ENCODE assay signal across 22 cellular contexts in genomic region chr9:94855919-94856318, GRCh38.
DNase-seq lines count a peak whose midpoint lies in the region; ATAC-seq, FAIRE-seq and TF ChIP-seq lines count a peak whose summit lies in the region.
"Had no signal": no experiment of that assay in that cellular context is flagged by ENCODE, and none has a peak within 500 bp of the region (broad histone marks: within the 10 kb centered on the region; RNA-seq: fewer than 3 reads in every experiment).

No MANE protein-coding gene starts in this region.

- no peak overlapping the region for H4K12ac ChIP-seq in trophoblast cell (ENCODE audit: low read depth, low read length)

- H3K4me3 ChIP-seq in bronchial epithelial cell (ENCODE audit: low read depth, low read length) (no peak overlapping the region), trophoblast cell (ENCODE audit: low read depth, low read length) (no peak overlapping the region)
- H3K4me3 ChIP-seq: BLaER1, SJSA1 had no signal

- no peak overlapping the region for H3K9ac ChIP-seq in trophoblast cell (ENCODE audit: low read length)
- H3K9ac ChIP-seq: BLaER1 had no signal

- no peak overlapping the region for H3K18ac ChIP-seq in trophoblast cell (ENCODE audit: low read length)

- H4K91ac ChIP-seq in trophoblast cell (ENCODE audit: low read depth, low read length), result no peak overlapping the region

- H2BK12ac ChIP-seq in trophoblast cell (ENCODE audit: low read length), result no peak overlapping the region

- no peak overlapping the region for H2BK5ac ChIP-seq in trophoblast cell (ENCODE audit: low read depth, low read length, poor library complexity)

- H3K4me1 ChIP-seq in trophoblast cell (ENCODE audit: control insufficient read depth in 1 of 2, insufficient read depth in 2 of 2, low read length in 2 of 2), result peaks cover 3 to 5% of the 10 kb centered on the region in 2 experiments

- no peak overlapping the region for H3K27ac ChIP-seq in trophoblast cell (ENCODE audit: low read depth, low read length)
- H3K27ac ChIP-seq: BLaER1, SJSA1 had no signal

- ATAC-seq in GM18519 (IDR thresholded peaks at IDR 0.05; ENCODE audit: low FRiP score, unreplicated experiment) (no peak), GM19463 (IDR thresholded peaks at IDR 0.05; ENCODE audit: unreplicated experiment) (no peak)

- H3K4me2 ChIP-seq in trophoblast cell (ENCODE audit: low read length), result no peak overlapping the region
- H3K4me2 ChIP-seq: BLaER1 had no signal

- no peaks in the 10 kb centered on the region for H3K79me2 ChIP-seq in trophoblast cell (ENCODE audit: control insufficient read depth, insufficient read depth, low read length, poor library complexity)

- no peak overlapping the region for H3K23ac ChIP-seq in trophoblast cell (ENCODE audit: low read length)

- no CpG with 5 or more reads among the region's 5 CpGs for WGBS in trophoblast cell (ENCODE audit: extremely low coverage, insufficient coverage, insufficient read length)

- H4K8ac ChIP-seq in trophoblast cell (ENCODE audit: low read depth, low read length), result no peak overlapping the region

- TF ChIP-seq CTCF in bronchial epithelial cell (IDR thresholded peaks at IDR 0.05; ENCODE audit: insufficient read depth, low read length, severe bottlenecking), result no peak

- H3K14ac ChIP-seq in trophoblast cell (ENCODE audit: low read length), result no peak overlapping the region

- H3K36me3 ChIP-seq in bronchial epithelial cell (ENCODE audit: control insufficient read depth, insufficient read depth, low read length) (no peaks in the 10 kb centered on the region), trophoblast cell (ENCODE audit: control insufficient read depth in 1 of 2, insufficient read depth in 2 of 2, low read length in 2 of 2) (no peaks in the 10 kb centered on the region)
- H3K36me3 ChIP-seq: SJSA1 had no signal

- peak; percentile 9 for DNase-seq in Daoy (ENCODE audit: low read depth)
- peak; percentile 29 for DNase-seq in M059J (ENCODE audit: low read depth)
- peak; percentile 27 for DNase-seq in bronchial epithelial cell (ENCODE audit: low read depth)
- DNase-seq in trophoblast cell, result peak; percentile 21 to 22
- DNase-seq in DMS53 treated with DMSO at 0.1 percent for 48 hours (lab: John Stamatoyannopoulos, UW; ENCODE audit: unreplicated experiment), result no peak
- DNase-seq: CD4-positive, CD25-positive, alpha-beta regulatory T cell; DMS153; GOT3; HCEC 1CT; KG1; NCI-H1092; NCI-H1417 treated with DMSO at 0.1 percent for 48 hours; NCI-H1694 treated with DMSO at 0.1 percent for 48 hours; NCI-H2081 treated with DMSO at 0.1 percent for 48 hours; NCI-H524 treated with DMSO at 0.1 percent for 48 hours; NCI-H774 had no signal

- H3K9me3 ChIP-seq in trophoblast cell (ENCODE audit: insufficient read depth, low read depth, low read length), result no peaks in the 10 kb centered on the region
- H3K9me3 ChIP-seq: SJSA1 had no signal

- H2BK120ac ChIP-seq in trophoblast cell (ENCODE audit: insufficient read depth, low read length, poor library complexity), result no peak overlapping the region

- no peak for FAIRE-seq in bronchial epithelial cell (lab: Jason Lieb, UNC)
- FAIRE-seq: GM18507, RCC 7860 had no signal

- no peak overlapping the region for H2AK5ac ChIP-seq in trophoblast cell (ENCODE audit: low read length)

- no peak overlapping the region for H2AFZ ChIP-seq in trophoblast cell (ENCODE audit: insufficient read depth, low read length, poor library complexity)

- H3K27me3 ChIP-seq in bronchial epithelial cell (ENCODE audit: control insufficient read depth, insufficient read depth, low read length) (no peaks in the 10 kb centered on the region), trophoblast cell (ENCODE audit: insufficient read depth, low read length) (no peaks in the 10 kb centered on the region)
- H3K27me3 ChIP-seq: BLaER1, SJSA1 had no signal

- H3K79me1 ChIP-seq in trophoblast cell (ENCODE audit: low read length), result peaks cover 2% of the 10 kb centered on the region

- no peak overlapping the region for H3K4ac ChIP-seq in trophoblast cell (ENCODE audit: low read depth, low read length)
